8 cellular contexts compared by ENCODE assay signal in the genomic region with DNA sequence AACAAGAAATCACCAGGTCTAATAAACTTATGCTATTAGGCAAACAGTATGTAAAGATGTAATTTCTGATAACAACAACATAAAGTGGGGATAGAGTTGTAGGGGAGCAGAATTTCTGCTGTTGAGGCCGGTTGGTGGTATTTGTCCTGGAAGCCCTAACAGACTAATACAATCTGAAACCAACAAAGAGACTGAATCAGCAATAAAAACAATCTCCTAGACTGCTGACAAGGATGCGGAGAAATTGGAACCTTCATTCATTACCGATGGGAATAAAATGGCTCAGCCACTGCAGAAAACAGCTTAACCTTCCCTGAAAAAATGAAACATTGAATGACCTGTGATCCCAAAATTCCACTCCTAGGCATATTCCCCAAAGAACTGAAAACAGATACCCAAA.
"Had no signal": no experiment of that assay in that cellular context is flagged by ENCODE, and none has a peak within 500 bp of the region (broad histone marks: within the 10 kb centered on the region; RNA-seq: fewer than 3 reads in every experiment).

No MANE protein-coding gene starts in this region.

- ATAC-seq: GM12878 had no signal

- FAIRE-seq: G401.6, GM12878, GM12891, GM12892, GM18507, GM19239 had no signal

- H3K4me3 ChIP-seq: GM12878 had no signal

- DNase-seq: GDM1, GF-D8 had no signal
